Comparison of ENCODE assay signal across 18 cellular contexts in genomic region chr2:131077966-131078365, GRCh38. TPM values are rescaled to one million over a fixed set of nuclear protein-coding genes. Genes with fewer than 3 reads are reported as not detected.
A peak's percentile ranks its signal among the peaks of the same experiment; 100 is the strongest.
DNase-seq lines count a peak whose midpoint lies in the region; ATAC-seq and TF ChIP-seq lines count a peak whose summit lies in the region.
"Had no signal": no experiment of that assay in that cellular context is flagged by ENCODE, and none has a peak within 500 bp of the region (broad histone marks: within the 10 kb centered on the region; RNA-seq: fewer than 3 reads in every experiment).

No MANE protein-coding gene starts in this region.

- no peak for TF ChIP-seq CTCF in H9 (conservative IDR thresholded peaks at IDR 0.05)
- no peak for TF ChIP-seq CTCF in mesothelial cell of epicardium (IDR thresholded peaks at IDR 0.05; ENCODE audit: unreplicated experiment)

- no peak overlapping the region for H2BK5ac ChIP-seq in H9 (ENCODE audit: insufficient read length, low read length)

- no peak overlapping the region for H4K5ac ChIP-seq in H9 (ENCODE audit: insufficient read length, low read depth, low read length)

- no peak overlapping the region for H2BK12ac ChIP-seq in H9 (ENCODE audit: insufficient read length, low read depth, low read length)

- no peak overlapping the region for H3K9ac ChIP-seq in H9 (ENCODE audit: extremely low read depth, insufficient read length, low read length)

- H3K4me2 ChIP-seq in H9 (ENCODE audit: insufficient read depth, insufficient read length, low read length) = no peak overlapping the region

- no peaks in the 10 kb centered on the region for H3K4me1 ChIP-seq in CD8-positive, alpha-beta memory T cell (ENCODE audit: insufficient read depth, low read length)
- H3K4me1 ChIP-seq in H9 (ENCODE audit: insufficient read depth, low read length) (peaks cover 4% of the 10 kb centered on the region; the same call in 1 of the 2 replicates), aorta (ENCODE audit: control insufficient read depth in 1 of 2, insufficient read depth in 2 of 2, low read length in 2 of 2) (no peaks in the 10 kb centered on the region)

- H4K8ac ChIP-seq in H9 (replicated peaks; ENCODE audit: insufficient read length, low read depth, low read length) = no peak overlapping the region

- H4K20me1 ChIP-seq in H9 (ENCODE audit: control insufficient read depth, insufficient read depth, insufficient read length) = no peaks in the 10 kb centered on the region

- no peaks in the 10 kb centered on the region for H3K27me3 Mint-ChIP-seq in CD8-positive, alpha-beta memory T cell
- H3K27me3 Mint-ChIP-seq in H9 (ENCODE audit: low read depth) (no peaks in the 10 kb centered on the region), mesothelial cell of epicardium (ENCODE audit: low read depth) (no peaks in the 10 kb centered on the region)
- no peaks in the 10 kb centered on the region for H3K27me3 Mint-ChIP-seq in central memory CD8-positive, alpha-beta T cell
- H3K27me3 Mint-ChIP-seq: stimulated activated memory B cell treated with anti-CD40 and anti-IgM and Interleukin-4, amounts not matched to agents 10 μg/mL and 1 μg/mL and 100 μg/mL, for 72 hours had no signal

- no peak overlapping the region for H3K14ac ChIP-seq in H9 (ENCODE audit: insufficient read depth, low read length)

- peaks cover 56 to 83% (median 79%) of the 10 kb centered on the region in 3 donors for H3K4me1 Mint-ChIP-seq in CD8-positive, alpha-beta memory T cell
- H3K4me1 Mint-ChIP-seq in H9 (peaks cover 27% of the 10 kb centered on the region in 2 experiments), mesothelial cell of epicardium (no peaks in the 10 kb centered on the region)
- peaks cover 65% of the 10 kb centered on the region for H3K4me1 Mint-ChIP-seq in central memory CD8-positive, alpha-beta T cell

- no peak for ATAC-seq in central memory CD8-positive, alpha-beta T cell (replicated peaks; ENCODE audit: extremely low read depth, poor library complexity, severe bottlenecking)
- no peak for ATAC-seq in aorta (ENCODE audit: low FRiP score)
- ATAC-seq: left colon; stimulated activated memory B cell treated with anti-CD40 and anti-IgM and Interleukin-4, amounts not matched to agents 10 μg/mL and 1 μg/mL and 100 μg/mL, for 72 hours had no signal

- peaks cover 55% of the 10 kb centered on the region for H3K36me3 ChIP-seq in CD8-positive, alpha-beta memory T cell (ENCODE audit: insufficient read depth, low read length)
- H3K36me3 ChIP-seq in aorta (ENCODE audit: control insufficient read depth in 1 of 2, insufficient read depth in 2 of 2, low read length in 1 of 2) = peaks cover 3 to 4% of the 10 kb centered on the region in 2 donors

- H2BK120ac ChIP-seq in H9 (ENCODE audit: low read depth, low read length, poor library complexity, severe bottlenecking) = no peak overlapping the region

- H3K23ac ChIP-seq in H9 (ENCODE audit: insufficient read length, low read depth, low read length) = no peak overlapping the region

- H3T11ph ChIP-seq in H9 (ENCODE audit: low read length) = no peak overlapping the region

- peak overlapping the region in 5 of 8 donors; percentile 9 to 68 (median 45) for H3K27ac Mint-ChIP-seq in CD8-positive, alpha-beta memory T cell
- H3K27ac Mint-ChIP-seq in H9 (peak overlapping the region in 2 of 3 experiments; percentile 28 to 32; a peak in 3 of 7 replicates), mesothelial cell of epicardium (peak overlapping the region; percentile 1)
- H3K27ac Mint-ChIP-seq in central memory CD8-positive, alpha-beta T cell (ENCODE audit: low read depth) = peak overlapping the region; percentile 7
- H3K27ac Mint-ChIP-seq: stimulated activated memory B cell treated with anti-CD40 and anti-IgM and Interleukin-4, amounts not matched to agents 10 μg/mL and 1 μg/mL and 100 μg/mL, for 72 hours had no signal

- H2BK15ac ChIP-seq in H9 (ENCODE audit: low read depth, low read length) = no peak overlapping the region

- H3K27me3 ChIP-seq in CD8-positive, alpha-beta memory T cell (ENCODE audit: insufficient read depth, low read length, poor library complexity, severe bottlenecking) = no peaks in the 10 kb centered on the region
- H3K27me3 ChIP-seq in H9 (ENCODE audit: insufficient read depth, low read length) = no peaks in the 10 kb centered on the region
- H3K27me3 ChIP-seq in aorta (ENCODE audit: control insufficient read depth in 1 of 2, insufficient read depth in 2 of 2, low read length in 1 of 2) = no peaks in the 10 kb centered on the region
- H3K27me3 ChIP-seq: esophagus squamous epithelium, upper lobe of right lung had no signal

- H4K91ac ChIP-seq in H9 (ENCODE audit: insufficient read length, low read depth, low read length) = no peak overlapping the region

- intact Hi-C loops in aorta (cut with DNase I) = no loop called here

- H3K56ac ChIP-seq in H9 (ENCODE audit: insufficient read length, low read depth, low read length) = no peak overlapping the region

- H3K23me2 ChIP-seq in H9 (ENCODE audit: insufficient read length, low read depth, low read length, poor library complexity, severe bottlenecking) = no peaks in the 10 kb centered on the region

- H3K9me3 Mint-ChIP-seq in CD8-positive, alpha-beta memory T cell = no peaks in the 10 kb centered on the region
- H3K9me3 Mint-ChIP-seq in H9 = no peaks in the 10 kb centered on the region
- H3K9me3 Mint-ChIP-seq in central memory CD8-positive, alpha-beta T cell = no peaks in the 10 kb centered on the region
- no peaks in the 10 kb centered on the region for H3K9me3 Mint-ChIP-seq in mesothelial cell of epicardium
- H3K9me3 Mint-ChIP-seq: stimulated activated memory B cell treated with anti-CD40 and anti-IgM and Interleukin-4, amounts not matched to agents 10 μg/mL and 1 μg/mL and 100 μg/mL, for 72 hours had no signal

- no peak overlapping the region for H3K4me3 Mint-ChIP-seq in CD8-positive, alpha-beta memory T cell
- no peak overlapping the region for H3K4me3 Mint-ChIP-seq in H9
- H3K4me3 Mint-ChIP-seq in central memory CD8-positive, alpha-beta T cell = no peak overlapping the region
- H3K4me3 Mint-ChIP-seq in mesothelial cell of epicardium = no peak overlapping the region
- H3K4me3 Mint-ChIP-seq: stimulated activated memory B cell treated with anti-CD40 and anti-IgM and Interleukin-4, amounts not matched to agents 10 μg/mL and 1 μg/mL and 100 μg/mL, for 72 hours had no signal

- CTCF ChIA-PET in CD8-positive, alpha-beta memory T cell (lab: Charles Lee) = no interaction called here

- no peak overlapping the region for H3K4me3 ChIP-seq in CD8-positive, alpha-beta memory T cell (ENCODE audit: low read length)
- no peak overlapping the region for H3K4me3 ChIP-seq in aorta (ENCODE audit: low read length in 2 of 2)
- H3K4me3 ChIP-seq: esophagus squamous epithelium, upper lobe of right lung had no signal

- WGBS in H9 (ENCODE audit: extremely low coverage, insufficient read length, low lambda C conversion rate) = no CpG with 5 or more reads among the region's 3 CpGs
- WGBS in aorta, 2 donors = 88 to 90% methylated on average over 3 of the region's 3 CpGs

- peaks cover 6 to 88% (median 26%) of the 10 kb centered on the region in 3 donors for H3K36me3 Mint-ChIP-seq in CD8-positive, alpha-beta memory T cell
- H3K36me3 Mint-ChIP-seq in H9 (ENCODE audit: insufficient read depth in 1 of 3, low read depth in 3 of 3) = peaks cover 63 to 92% (median 81%) of the 10 kb centered on the region in 3 experiments
- peaks cover 69% of the 10 kb centered on the region for H3K36me3 Mint-ChIP-seq in central memory CD8-positive, alpha-beta T cell (ENCODE audit: insufficient read depth)
- H3K36me3 Mint-ChIP-seq in mesothelial cell of epicardium = peaks cover 53% of the 10 kb centered on the region

- H3K79me2 ChIP-seq in H9 (ENCODE audit: insufficient read depth, low read length) = peaks cover 29% of the 10 kb centered on the region

- POLR2A ChIA-PET in CD8-positive, alpha-beta memory T cell (lab: Charles Lee) = no interaction called here

- no peak overlapping the region for H2AFZ ChIP-seq in H9 (ENCODE audit: low read length)

- no peaks in the 10 kb centered on the region for H3K9me3 ChIP-seq in CD8-positive, alpha-beta memory T cell (ENCODE audit: low read length)
- H3K9me3 ChIP-seq in H9 (ENCODE audit: control insufficient read depth, low read depth, low read length) (no peaks in the 10 kb centered on the region), aorta (ENCODE audit: control insufficient read depth, low read length) (no peaks in the 10 kb centered on the region)
- H3K9me3 ChIP-seq: esophagus squamous epithelium, upper lobe of right lung had no signal

- no peak for DNase-seq in CD8-positive, alpha-beta memory T cell
- DNase-seq in H9 (no peak), mesothelial cell of epicardium (ENCODE audit: low spot score in 2 of 2, unreplicated experiment in 2 of 2) (no peak), aorta (no peak), NOMO-1 treated with dmso at 0.1 percent for 144 hours (lab: John Stamatoyannopoulos, UW; ENCODE audit: unreplicated experiment) (no peak), GM19240 (ENCODE audit: insufficient read length, low spot score) (no peak), OCI-M1 (lab: John Stamatoyannopoulos, UW) (no peak)
- DNase-seq in central memory CD8-positive, alpha-beta T cell (ENCODE audit: low spot score in 2 of 2) = no peak
- DNase-seq: activated CD4-positive, alpha-beta T cell treated with anti-CD3 and anti-CD28 coated beads for 48 hours; esophagus squamous epithelium; Kasumi-1; left colon; NCI-H1092; NCI-H2081 treated with DMSO at 0.1 percent for 48 hours; NCI-H524 treated with DMSO at 0.1 percent for 48 hours; SW 1271; upper lobe of right lung had no signal

- no peak overlapping the region for H3K18ac ChIP-seq in H9 (ENCODE audit: insufficient read length, low read depth, low read length)

- H3K4ac ChIP-seq in H9 (ENCODE audit: low read depth, low read length) = no peak overlapping the region

- H2BK20ac ChIP-seq in H9 (ENCODE audit: low read depth, low read length, poor library complexity, severe bottlenecking) = no peak overlapping the region

- H2AK5ac ChIP-seq in H9 (ENCODE audit: insufficient read length, low read length) = no peak overlapping the region

- H3K79me1 ChIP-seq in H9 (ENCODE audit: insufficient read depth, low read depth, low read length, poor library complexity, severe bottlenecking) = peaks cover 18% of the 10 kb centered on the region

- no peak overlapping the region for H3K27ac ChIP-seq in CD8-positive, alpha-beta memory T cell (ENCODE audit: low read depth, low read length)
- H3K27ac ChIP-seq in H9 (ENCODE audit: insufficient read length, low read depth, low read length) (no peak overlapping the region), aorta (ENCODE audit: low read depth in 1 of 2, low read length in 2 of 2) (no peak overlapping the region)
- H3K27ac ChIP-seq: upper lobe of right lung had no signal

RNA-seq across cellular contexts. Expression of gene FAM168B, which starts 15.3 kb away (rescaled TPM):
- total RNA-seq in CD8-positive, alpha-beta memory T cell = 10 to 100 TPM; 93.1 to 97.6 TPM
- polyA plus RNA-seq in CD8-positive, alpha-beta memory T cell = 40.4 TPM
- 75.1 and 81.4 TPM in 2 replicates for total RNA-seq in H9 (2021)
- total RNA-seq in mesothelial cell of epicardium = 114 to 119 TPM (median 116 TPM) in 3 replicates
- total RNA-seq in aorta = 10 to 100 TPM; 80.3 to 86.7 TPM
- 10 to 100 TPM; 31.3 to 35.8 TPM for polyA plus RNA-seq in aorta

RNA-seq across cellular contexts. Expression of gene PLEKHB2, which starts 27.2 kb away (rescaled TPM):
- 10 to 100 TPM; 47.7 to 48.2 TPM for total RNA-seq in CD8-positive, alpha-beta memory T cell
- 84.5 TPM for polyA plus RNA-seq in CD8-positive, alpha-beta memory T cell
- total RNA-seq in H9 (2021) (55.9 TPM in 2 replicates), mesothelial cell of epicardium (30.9 to 34.6 TPM (median 33.0 TPM) in 3 replicates), aorta (10 to 100 TPM; 23.8 to 41.3 TPM)
- 10 to 100 TPM; 17.4 to 31.3 TPM for polyA plus RNA-seq in aorta
